ENCODE assay signal across 23 cellular contexts in genomic region chr22:19753996-19754700, GRCh38. TPM values are rescaled to one million over a fixed set of nuclear protein-coding genes. Genes with fewer than 3 reads are reported as not detected.
DNase-seq lines count a peak whose midpoint lies in the region; ATAC-seq, FAIRE-seq and TF ChIP-seq lines count a peak whose summit lies in the region.
"Had no signal": no experiment of that assay in that cellular context is flagged by ENCODE, and none has a peak within 500 bp of the region (broad histone marks: within the 10 kb centered on the region; RNA-seq: fewer than 3 reads in every experiment).

No MANE protein-coding gene starts in this region.

- no peaks in the 10 kb centered on the region for H3K9me3 Mint-ChIP-seq in GM23338
- H3K9me3 Mint-ChIP-seq: HFFc6 had no signal

- H3F3A ChIP-seq in GM23338 (replicated peaks; ENCODE audit: low read depth): 0 out of 2 replicates have a peak, but pooled peaks cover 9% of the 10 kb centered on the region

- H3K27ac ChIP-seq in GM23338 (ENCODE audit: low read depth) (no peak overlapping the region), mesendoderm (ENCODE audit: low read depth, low read length) (no peak overlapping the region), SJCRH30 (no peak overlapping the region)
- H3K27ac ChIP-seq in effector memory CD4-positive, alpha-beta T cell (ENCODE audit: insufficient read depth, low read length, poor library complexity, severe bottlenecking): no peak overlapping the region
- H3K27ac ChIP-seq: HL-60 had no signal

- no peaks in the 10 kb centered on the region for H3K36me3 Mint-ChIP-seq in GM23338 (ENCODE audit: low read depth)
- H3K36me3 Mint-ChIP-seq: CD4-positive, CD25-positive, alpha-beta regulatory T cell; CD8-positive, alpha-beta memory T cell had no signal

- peaks cover 10% of the 10 kb centered on the region; the same call in 2 of the 3 replicates for H3K4me1 Mint-ChIP-seq in GM23338

- H3K23ac ChIP-seq in mesendoderm (ENCODE audit: low read length): peak overlapping the region; percentile 68

- FAIRE-seq in urothelium cell line (lab: Jason Lieb, UNC): peak; percentile 73
- FAIRE-seq: GM12892, GM18507, H54 had no signal

- H3K36me3 ChIP-seq in GM23338 (ENCODE audit: insufficient read depth) (no peaks in the 10 kb centered on the region), mesendoderm (ENCODE audit: control insufficient read depth, insufficient read depth, low read length) (no peaks in the 10 kb centered on the region), SJCRH30 (no peaks in the 10 kb centered on the region)
- no peaks in the 10 kb centered on the region for H3K36me3 ChIP-seq in effector memory CD4-positive, alpha-beta T cell (ENCODE audit: control insufficient read depth, insufficient read depth, low read length)
- H3K36me3 ChIP-seq: BE2C had no signal

- H3K9me2 ChIP-seq in GM23338 (ENCODE audit: insufficient read depth): no peaks in the 10 kb centered on the region

- H3K4me1 ChIP-seq in GM23338 (ENCODE audit: insufficient read depth) (peaks cover 10% of the 10 kb centered on the region; the same call in 1 of the 2 replicates), mesendoderm (ENCODE audit: control insufficient read depth, low read depth, low read length) (no peaks in the 10 kb centered on the region), SJCRH30 (peaks cover 33% of the 10 kb centered on the region)
- peaks cover 25% of the 10 kb centered on the region for H3K4me1 ChIP-seq in effector memory CD4-positive, alpha-beta T cell (ENCODE audit: control insufficient read depth, insufficient read depth, low read length, poor library complexity, severe bottlenecking)
- H3K4me1 ChIP-seq: BE2C had no signal

- peaks cover 70% of the 10 kb centered on the region for H3K27me3 ChIP-seq in GM23338 (ENCODE audit: insufficient read depth)
- peaks cover 49% of the 10 kb centered on the region for H3K27me3 ChIP-seq in mesendoderm (ENCODE audit: insufficient read depth, low read length, poor library complexity)
- H3K27me3 ChIP-seq in effector memory CD4-positive, alpha-beta T cell (replicated peaks; ENCODE audit: control insufficient read depth, insufficient read depth, low read length, poor library complexity, severe bottlenecking): peaks cover 35% of the 10 kb centered on the region
- H3K27me3 ChIP-seq in SJCRH30: no peaks in the 10 kb centered on the region

- no peak overlapping the region for H4K5ac ChIP-seq in mesendoderm (ENCODE audit: low read length)

- no peak overlapping the region for H2BK120ac ChIP-seq in mesendoderm (ENCODE audit: low read depth, low read length)

- TF ChIP-seq CTCF in GM23338 (conservative IDR thresholded peaks at IDR 0.05; ENCODE audit: low read depth in 2 of 2): no peak

- H3K79me2 ChIP-seq in GM23338 (replicated peaks; ENCODE audit: insufficient read depth) (no peaks in the 10 kb centered on the region), mesendoderm (ENCODE audit: control insufficient read depth, insufficient read depth, low read length) (no peaks in the 10 kb centered on the region)

- H3K18ac ChIP-seq in mesendoderm (ENCODE audit: low read length): no peak overlapping the region

- no peaks in the 10 kb centered on the region for H3K9me3 ChIP-seq in effector memory CD4-positive, alpha-beta T cell (ENCODE audit: control insufficient read depth, low read length)
- no peaks in the 10 kb centered on the region for H3K9me3 ChIP-seq in SJCRH30 (replicated peaks)
- H3K9me3 ChIP-seq: BE2C had no signal

- H2AK5ac ChIP-seq in mesendoderm (ENCODE audit: low read length): no peak overlapping the region

- ATAC-seq in GM23338 (no peak), GM19395 (IDR thresholded peaks at IDR 0.05; ENCODE audit: unreplicated experiment) (no peak)

- H3K4me3 ChIP-seq in GM23338: no peak overlapping the region
- H3K4me3 ChIP-seq in mesendoderm (ENCODE audit: low read length): no peak overlapping the region
- H3K4me3 ChIP-seq in effector memory CD4-positive, alpha-beta T cell (ENCODE audit: insufficient read depth, low read depth, low read length, poor library complexity, severe bottlenecking): no peak overlapping the region
- H3K4me3 ChIP-seq in SJCRH30: no peak overlapping the region

- H3K4ac ChIP-seq in mesendoderm (ENCODE audit: low read depth, low read length): no peak overlapping the region

- DNase-seq in GM23338 (ENCODE audit: low spot score) (no peak), epidermal melanocyte (ENCODE audit: insufficient read length, low spot score) (peak; percentile 21), mesendoderm (no peak), urothelium cell line (ENCODE audit: low spot score) (no peak), SJCRH30 (no peak)
- no peak for DNase-seq in effector memory CD4-positive, alpha-beta T cell
- DNase-seq: BE2C; C1 segment of cervical spinal cord; CD4-positive, CD25-positive, alpha-beta regulatory T cell; CD8-positive, alpha-beta memory T cell; COR-L47; DMS79; GDM1; HCEC 1CT; HFFc6; IMR-90; KBM-7 had no signal

- no peak overlapping the region for H2BK15ac ChIP-seq in mesendoderm (replicated peaks; ENCODE audit: low read depth)

- H2BK5ac ChIP-seq in mesendoderm (ENCODE audit: low read length): no peak overlapping the region

- H3K4me3 Mint-ChIP-seq in GM23338: 0 out of 3 replicates have a peak overlapping the region, but pooled peaks have one; percentile 27
- H3K4me3 Mint-ChIP-seq: HFFc6 had no signal

- H3K79me1 ChIP-seq in mesendoderm (ENCODE audit: low read length): no peaks in the 10 kb centered on the region

- H3K27ac Mint-ChIP-seq in GM23338: no peak overlapping the region
- H3K27ac Mint-ChIP-seq: CD4-positive, CD25-positive, alpha-beta regulatory T cell; CD8-positive, alpha-beta memory T cell; HFFc6 had no signal

- no peak overlapping the region for H3K56ac ChIP-seq in mesendoderm (ENCODE audit: low read length)

- no peak overlapping the region for H4K8ac ChIP-seq in mesendoderm (ENCODE audit: low read depth, low read length)

- no CpG with 5 or more reads among the region's 14 CpGs for WGBS in mesendoderm (ENCODE audit: extremely low coverage, insufficient coverage, low lambda C conversion rate)

- no peak overlapping the region for H2AFZ ChIP-seq in GM23338

- H3K9ac ChIP-seq in mesendoderm (ENCODE audit: low read length): no peak overlapping the region

- peaks cover 71% of the 10 kb centered on the region for H3K27me3 Mint-ChIP-seq in GM23338 (ENCODE audit: insufficient read depth, low read depth, poor library complexity)

- no peak overlapping the region for H3K4me2 ChIP-seq in GM23338
- H3K4me2 ChIP-seq in mesendoderm (ENCODE audit: low read length): no peak overlapping the region

- peaks cover 5% of the 10 kb centered on the region for H4K20me1 ChIP-seq in GM23338 (replicated peaks; ENCODE audit: insufficient read depth)

TF ChIP-seq in GM23338, 12 proteins besides CTCF, POLR2A, EP300 and RAD21 (continues in another document):
- TF ChIP-seq, protein P1, sequence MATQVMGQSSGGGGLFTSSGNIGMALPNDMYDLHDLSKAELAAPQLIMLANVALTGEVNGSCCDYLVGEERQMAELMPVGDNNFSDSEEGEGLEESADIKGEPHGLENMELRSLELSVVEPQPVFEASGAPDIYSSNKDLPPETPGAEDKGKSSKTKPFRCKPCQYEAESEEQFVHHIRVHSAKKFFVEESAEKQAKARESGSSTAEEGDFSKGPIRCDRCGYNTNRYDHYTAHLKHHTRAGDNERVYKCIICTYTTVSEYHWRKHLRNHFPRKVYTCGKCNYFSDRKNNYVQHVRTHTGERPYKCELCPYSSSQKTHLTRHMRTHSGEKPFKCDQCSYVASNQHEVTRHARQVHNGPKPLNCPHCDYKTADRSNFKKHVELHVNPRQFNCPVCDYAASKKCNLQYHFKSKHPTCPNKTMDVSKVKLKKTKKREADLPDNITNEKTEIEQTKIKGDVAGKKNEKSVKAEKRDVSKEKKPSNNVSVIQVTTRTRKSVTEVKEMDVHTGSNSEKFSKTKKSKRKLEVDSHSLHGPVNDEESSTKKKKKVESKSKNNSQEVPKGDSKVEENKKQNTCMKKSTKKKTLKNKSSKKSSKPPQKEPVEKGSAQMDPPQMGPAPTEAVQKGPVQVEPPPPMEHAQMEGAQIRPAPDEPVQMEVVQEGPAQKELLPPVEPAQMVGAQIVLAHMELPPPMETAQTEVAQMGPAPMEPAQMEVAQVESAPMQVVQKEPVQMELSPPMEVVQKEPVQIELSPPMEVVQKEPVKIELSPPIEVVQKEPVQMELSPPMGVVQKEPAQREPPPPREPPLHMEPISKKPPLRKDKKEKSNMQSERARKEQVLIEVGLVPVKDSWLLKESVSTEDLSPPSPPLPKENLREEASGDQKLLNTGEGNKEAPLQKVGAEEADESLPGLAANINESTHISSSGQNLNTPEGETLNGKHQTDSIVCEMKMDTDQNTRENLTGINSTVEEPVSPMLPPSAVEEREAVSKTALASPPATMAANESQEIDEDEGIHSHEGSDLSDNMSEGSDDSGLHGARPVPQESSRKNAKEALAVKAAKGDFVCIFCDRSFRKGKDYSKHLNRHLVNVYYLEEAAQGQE (IDR thresholded peaks at IDR 0.05; ENCODE audit: unreplicated experiment): no peak
- TF ChIP-seq EZH2 (IDR thresholded peaks at IDR 0.05; ENCODE audit: low read depth, unreplicated experiment): no peak
- no peak for TF ChIP-seq POLR2AphosphoS5 (IDR thresholded peaks at IDR 0.05; ENCODE audit: low read depth)
- no peak for TF ChIP-seq NANOG (IDR thresholded peaks at IDR 0.05; ENCODE audit: borderline replicate concordance)
- TF ChIP-seq ZNF331 (CRISPR knock-in tag; IDR thresholded peaks at IDR 0.05; ENCODE audit: low read depth): no peak
- no peak for TF ChIP-seq CREB1 (CRISPR knock-in tag; IDR thresholded peaks at IDR 0.05; ENCODE audit: low read depth)
- no peak for TF ChIP-seq ZNF114 (CRISPR knock-in tag; IDR thresholded peaks at IDR 0.05)
- no peak for TF ChIP-seq STAT1 (IDR thresholded peaks at IDR 0.05; ENCODE audit: unreplicated experiment)
- TF ChIP-seq EZH2phosphoT487 (IDR thresholded peaks at IDR 0.05; ENCODE audit: unreplicated experiment): no peak

RNA-seq across cellular contexts. Expression of gene TBX1, which starts 6.4 kb away (rescaled TPM):
- 0.23 and 0.66 TPM in 2 replicates for total RNA-seq in GM23338 (2014; rRNA removed; shearing (Covaris generic))
- polyA plus RNA-seq in GM23338 (2016; fragmentation: Nextera tagmentation; extraction: Ambion mirVana): 0.19 TPM in 2 replicates
- 0.03 TPM for polyA plus RNA-seq in mesendoderm (2013, experiment 1 of 2)
- 0.10 TPM for polyA plus RNA-seq in mesendoderm (2013, experiment 2 of 2)
- 11.8 and 11.9 TPM in 2 replicates for total RNA-seq in SJCRH30 (2014; rRNA removed; shearing (Covaris generic))
- total RNA-seq: CD4-positive, CD25-positive, alpha-beta regulatory T cell; CD8-positive, alpha-beta memory T cell; IMR-90 had no signal
- polyA plus RNA-seq: CD4-positive, CD25-positive, alpha-beta regulatory T cell; CD8-positive, alpha-beta memory T cell had no signal

RNA-seq across cellular contexts. Expression of gene GP1BB, which starts 30.8 kb away (rescaled TPM):
- 1.3 TPM in 1 of 2 replicates, not detected in the other for total RNA-seq in GM23338 (2014; rRNA removed; shearing (Covaris generic))
- polyA plus RNA-seq in GM23338 (2016; fragmentation: Nextera tagmentation; extraction: Ambion mirVana): 0.53 and 1.1 TPM in 2 replicates
- 0.52 TPM for polyA plus RNA-seq in mesendoderm (2013, experiment 1 of 2)
- polyA plus RNA-seq in mesendoderm (2013, experiment 2 of 2): 0.45 TPM
- total RNA-seq in SJCRH30 (2014; rRNA removed; shearing (Covaris generic)): 2.5 and 4.4 TPM in 2 replicates
- total RNA-seq: CD8-positive, alpha-beta memory T cell; HT1080 had no signal
- polyA plus RNA-seq: CD4-positive, CD25-positive, alpha-beta regulatory T cell; CD8-positive, alpha-beta memory T cell had no signal

RNA-seq across cellular contexts. Expression of gene SEPTIN5, which starts 39.8 kb away (rescaled TPM):
- total RNA-seq in GM23338 (2014; rRNA removed; shearing (Covaris generic)): 7.7 and 17.2 TPM in 2 replicates
- 4.3 and 5.6 TPM in 2 replicates for polyA plus RNA-seq in GM23338 (2016; fragmentation: Nextera tagmentation; extraction: Ambion mirVana)
- polyA plus RNA-seq in mesendoderm (2013, experiment 1 of 2): 6.2 TPM
- polyA plus RNA-seq in mesendoderm (2013, experiment 2 of 2): 5.7 TPM
- total RNA-seq in SJCRH30 (2014; rRNA removed; shearing (Covaris generic)): 11.2 and 11.9 TPM in 2 replicates
- polyA plus RNA-seq: CD4-positive, CD25-positive, alpha-beta regulatory T cell; CD8-positive, alpha-beta memory T cell had no signal
